Comparison of ENCODE assay signal across 21 cellular contexts in genomic region chr15:39448409-39448808, GRCh38.
A peak's percentile ranks its signal among the peaks of the same experiment; 100 is the strongest.
DNase-seq lines count a peak whose midpoint lies in the region; ATAC-seq, FAIRE-seq and TF ChIP-seq lines count a peak whose summit lies in the region.
"Had no signal": no experiment of that assay in that cellular context is flagged by ENCODE, and none has a peak within 500 bp of the region (broad histone marks: within the 10 kb centered on the region; RNA-seq: fewer than 3 reads in every experiment).

No MANE protein-coding gene starts in this region.

- H3K9me3 Mint-ChIP-seq in GM23338 (peaks cover 12% of the 10 kb centered on the region; the same call in 2 of the 3 replicates), astrocyte (ENCODE audit: unreplicated experiment) (no peaks in the 10 kb centered on the region)

- intact Hi-C loops in pancreas (cut with DNase I) = no loop called here
- intact Hi-C loops in left cardiac atrium (cut with DNase I) = no loop called here

- no peak overlapping the region for H3K27ac ChIP-seq in GM23338 (ENCODE audit: low read depth)
- no peak overlapping the region for H3K27ac ChIP-seq in astrocyte (ENCODE audit: low read depth, low read length)
- peak overlapping the region in 2 of 4 donors; percentile 50 to 51 for H3K27ac ChIP-seq in pancreas
- H3K27ac ChIP-seq: 22Rv1, SJCRH30 had no signal

- TF ChIP-seq CTCF in GM23338 (conservative IDR thresholded peaks at IDR 0.05; ENCODE audit: low read depth in 2 of 2) (no peak), astrocyte (IDR thresholded peaks at IDR 0.05; ENCODE audit: insufficient read depth, low read depth, low read length) (no peak), pancreas (IDR thresholded peaks at IDR 0.05) (no peak)

- H2AFZ ChIP-seq in GM23338 (peak overlapping the region; percentile 6; the same call in 1 of the 2 replicates), astrocyte (ENCODE audit: low read depth, low read length) (no peak overlapping the region)

- no peak overlapping the region for H3K4me2 ChIP-seq in GM23338
- no peak overlapping the region for H3K4me2 ChIP-seq in astrocyte (ENCODE audit: low read length)

- H3K4me3 Mint-ChIP-seq in GM23338 (no peak overlapping the region), astrocyte (ENCODE audit: unreplicated experiment) (no peak overlapping the region)
- H3K4me3 Mint-ChIP-seq: CD14-positive monocyte, T-helper 17 cell had no signal

- H3K79me2 ChIP-seq in GM23338 (replicated peaks; ENCODE audit: insufficient read depth) = no peaks in the 10 kb centered on the region
- no peaks in the 10 kb centered on the region for H3K79me2 ChIP-seq in astrocyte (ENCODE audit: insufficient read depth, low read length)

- WGBS in pancreas, 2 donors = 72 to 77% methylated on average over 4 of the region's 4 CpGs

- H3K27me3 ChIP-seq in GM23338 (ENCODE audit: insufficient read depth) = no peaks in the 10 kb centered on the region
- no peaks in the 10 kb centered on the region for H3K27me3 ChIP-seq in astrocyte (ENCODE audit: insufficient read depth, low read length)
- no peaks in the 10 kb centered on the region for H3K27me3 ChIP-seq in pancreas
- H3K27me3 ChIP-seq: SJCRH30 had no signal

- peaks cover 3% of the 10 kb centered on the region; the same call in 1 of the 3 replicates for H3K36me3 Mint-ChIP-seq in GM23338 (ENCODE audit: low read depth)
- H3K36me3 Mint-ChIP-seq in astrocyte (ENCODE audit: low read depth, unreplicated experiment) = no peaks in the 10 kb centered on the region
- H3K36me3 Mint-ChIP-seq: CD14-positive monocyte had no signal

- peaks cover 20% of the 10 kb centered on the region for H3K9me2 ChIP-seq in GM23338 (ENCODE audit: insufficient read depth)

- peaks cover 19% of the 10 kb centered on the region for H3K4me1 Mint-ChIP-seq in GM23338
- H3K4me1 Mint-ChIP-seq in astrocyte (ENCODE audit: low read depth, unreplicated experiment) = peaks cover 7% of the 10 kb centered on the region
- H3K4me1 Mint-ChIP-seq: T-helper 17 cell had no signal

- H3K27me3 Mint-ChIP-seq in GM23338 (ENCODE audit: insufficient read depth, low read depth, poor library complexity) (no peaks in the 10 kb centered on the region), astrocyte (ENCODE audit: low read depth, unreplicated experiment) (no peaks in the 10 kb centered on the region)

- no peak overlapping the region for H3K4me3 ChIP-seq in GM23338
- H3K4me3 ChIP-seq in astrocyte (ENCODE audit: insufficient read depth, low read depth, low read length) = no peak overlapping the region
- H3K4me3 ChIP-seq in pancreas = no peak overlapping the region
- H3K4me3 ChIP-seq: SJCRH30 had no signal

- FAIRE-seq in astrocyte (lab: Jason Lieb, UNC) (no peak), pancreas (lab: Jason Lieb, UNC) (no peak)
- FAIRE-seq: GM12891 had no signal

- ATAC-seq in GM23338 (no peak), pancreas (peak; percentile 58 to 87 (median 74)), left cardiac atrium (no peak)
- ATAC-seq: PC-3, T-helper 17 cell had no signal

- DNase-seq in DMS153 (lab: John Stamatoyannopoulos, UW) = peak; percentile 25
- DNase-seq in DMS153 treated with DMSO at 0.1 percent for 48 hours (lab: John Stamatoyannopoulos, UW; ENCODE audit: unreplicated experiment) = no peak
- DNase-seq in GM23338 (ENCODE audit: low spot score) = no peak
- peak; percentile 52 for DNase-seq in astrocyte (ENCODE audit: low read depth)
- DNase-seq in pancreas = peak in 1 of 6 donors; percentile 37
- no peak for DNase-seq in left cardiac atrium
- no peak for DNase-seq in HCEC 1CT
- DNase-seq in RPMI8226 = no peak
- DNase-seq: AML-193, EL, GOT3, KG1, NCI-H1105 treated with DMSO at 0.1 percent for 48 hours, NCI-H187, NCI-H774, PC-3, SJCRH30, T-helper 17 cell had no signal

- H3K27ac Mint-ChIP-seq in GM23338 = no peak overlapping the region; the same call in 1 of the 2 replicates
- no peak overlapping the region for H3K27ac Mint-ChIP-seq in astrocyte (ENCODE audit: unreplicated experiment)
- H3K27ac Mint-ChIP-seq: T-helper 17 cell had no signal

- H3K9me3 ChIP-seq in astrocyte (ENCODE audit: insufficient read depth, low read depth, low read length) (no peaks in the 10 kb centered on the region), pancreas (no peaks in the 10 kb centered on the region)

- H3K4me1 ChIP-seq in GM23338 (ENCODE audit: insufficient read depth) (no peaks in the 10 kb centered on the region; the same call in 1 of the 2 replicates), astrocyte (ENCODE audit: insufficient read depth, low read length) (no peaks in the 10 kb centered on the region), pancreas (peaks cover 0 to 3% (median 0%) of the 10 kb centered on the region in 3 donors)

- H3K36me3 ChIP-seq in GM23338 (ENCODE audit: insufficient read depth) (no peaks in the 10 kb centered on the region), astrocyte (ENCODE audit: insufficient read depth, low read length) (no peaks in the 10 kb centered on the region), pancreas (no peaks in the 10 kb centered on the region)
- H3K36me3 ChIP-seq: SJCRH30 had no signal

- H4K20me1 ChIP-seq in GM23338 (replicated peaks; ENCODE audit: insufficient read depth) = no peaks in the 10 kb centered on the region
- H4K20me1 ChIP-seq in astrocyte (ENCODE audit: insufficient read depth, low read length) = no peaks in the 10 kb centered on the region

- H3K9ac ChIP-seq in astrocyte (ENCODE audit: low read length) = no peak overlapping the region

- H3F3A ChIP-seq in GM23338 (replicated peaks; ENCODE audit: low read depth) = no peaks in the 10 kb centered on the region

TF ChIP-seq in GM23338, 12 proteins besides CTCF, POLR2A, EP300 and RAD21 (continues in another document):
- TF ChIP-seq POLR2AphosphoS5 (IDR thresholded peaks at IDR 0.05; ENCODE audit: low read depth) = no peak
- no peak for TF ChIP-seq EZH2 (IDR thresholded peaks at IDR 0.05; ENCODE audit: low read depth, unreplicated experiment)
- TF ChIP-seq EZH2phosphoT487 (IDR thresholded peaks at IDR 0.05; ENCODE audit: unreplicated experiment) = no peak
- TF ChIP-seq NANOG (IDR thresholded peaks at IDR 0.05; ENCODE audit: borderline replicate concordance) = no peak
- TF ChIP-seq JUNB (IDR thresholded peaks at IDR 0.05; ENCODE audit: unreplicated experiment) = no peak
- no peak for TF ChIP-seq ZNF331 (CRISPR knock-in tag; IDR thresholded peaks at IDR 0.05; ENCODE audit: low read depth)
- no peak for TF ChIP-seq ZNF114 (CRISPR knock-in tag; IDR thresholded peaks at IDR 0.05)
- TF ChIP-seq, protein P1, sequence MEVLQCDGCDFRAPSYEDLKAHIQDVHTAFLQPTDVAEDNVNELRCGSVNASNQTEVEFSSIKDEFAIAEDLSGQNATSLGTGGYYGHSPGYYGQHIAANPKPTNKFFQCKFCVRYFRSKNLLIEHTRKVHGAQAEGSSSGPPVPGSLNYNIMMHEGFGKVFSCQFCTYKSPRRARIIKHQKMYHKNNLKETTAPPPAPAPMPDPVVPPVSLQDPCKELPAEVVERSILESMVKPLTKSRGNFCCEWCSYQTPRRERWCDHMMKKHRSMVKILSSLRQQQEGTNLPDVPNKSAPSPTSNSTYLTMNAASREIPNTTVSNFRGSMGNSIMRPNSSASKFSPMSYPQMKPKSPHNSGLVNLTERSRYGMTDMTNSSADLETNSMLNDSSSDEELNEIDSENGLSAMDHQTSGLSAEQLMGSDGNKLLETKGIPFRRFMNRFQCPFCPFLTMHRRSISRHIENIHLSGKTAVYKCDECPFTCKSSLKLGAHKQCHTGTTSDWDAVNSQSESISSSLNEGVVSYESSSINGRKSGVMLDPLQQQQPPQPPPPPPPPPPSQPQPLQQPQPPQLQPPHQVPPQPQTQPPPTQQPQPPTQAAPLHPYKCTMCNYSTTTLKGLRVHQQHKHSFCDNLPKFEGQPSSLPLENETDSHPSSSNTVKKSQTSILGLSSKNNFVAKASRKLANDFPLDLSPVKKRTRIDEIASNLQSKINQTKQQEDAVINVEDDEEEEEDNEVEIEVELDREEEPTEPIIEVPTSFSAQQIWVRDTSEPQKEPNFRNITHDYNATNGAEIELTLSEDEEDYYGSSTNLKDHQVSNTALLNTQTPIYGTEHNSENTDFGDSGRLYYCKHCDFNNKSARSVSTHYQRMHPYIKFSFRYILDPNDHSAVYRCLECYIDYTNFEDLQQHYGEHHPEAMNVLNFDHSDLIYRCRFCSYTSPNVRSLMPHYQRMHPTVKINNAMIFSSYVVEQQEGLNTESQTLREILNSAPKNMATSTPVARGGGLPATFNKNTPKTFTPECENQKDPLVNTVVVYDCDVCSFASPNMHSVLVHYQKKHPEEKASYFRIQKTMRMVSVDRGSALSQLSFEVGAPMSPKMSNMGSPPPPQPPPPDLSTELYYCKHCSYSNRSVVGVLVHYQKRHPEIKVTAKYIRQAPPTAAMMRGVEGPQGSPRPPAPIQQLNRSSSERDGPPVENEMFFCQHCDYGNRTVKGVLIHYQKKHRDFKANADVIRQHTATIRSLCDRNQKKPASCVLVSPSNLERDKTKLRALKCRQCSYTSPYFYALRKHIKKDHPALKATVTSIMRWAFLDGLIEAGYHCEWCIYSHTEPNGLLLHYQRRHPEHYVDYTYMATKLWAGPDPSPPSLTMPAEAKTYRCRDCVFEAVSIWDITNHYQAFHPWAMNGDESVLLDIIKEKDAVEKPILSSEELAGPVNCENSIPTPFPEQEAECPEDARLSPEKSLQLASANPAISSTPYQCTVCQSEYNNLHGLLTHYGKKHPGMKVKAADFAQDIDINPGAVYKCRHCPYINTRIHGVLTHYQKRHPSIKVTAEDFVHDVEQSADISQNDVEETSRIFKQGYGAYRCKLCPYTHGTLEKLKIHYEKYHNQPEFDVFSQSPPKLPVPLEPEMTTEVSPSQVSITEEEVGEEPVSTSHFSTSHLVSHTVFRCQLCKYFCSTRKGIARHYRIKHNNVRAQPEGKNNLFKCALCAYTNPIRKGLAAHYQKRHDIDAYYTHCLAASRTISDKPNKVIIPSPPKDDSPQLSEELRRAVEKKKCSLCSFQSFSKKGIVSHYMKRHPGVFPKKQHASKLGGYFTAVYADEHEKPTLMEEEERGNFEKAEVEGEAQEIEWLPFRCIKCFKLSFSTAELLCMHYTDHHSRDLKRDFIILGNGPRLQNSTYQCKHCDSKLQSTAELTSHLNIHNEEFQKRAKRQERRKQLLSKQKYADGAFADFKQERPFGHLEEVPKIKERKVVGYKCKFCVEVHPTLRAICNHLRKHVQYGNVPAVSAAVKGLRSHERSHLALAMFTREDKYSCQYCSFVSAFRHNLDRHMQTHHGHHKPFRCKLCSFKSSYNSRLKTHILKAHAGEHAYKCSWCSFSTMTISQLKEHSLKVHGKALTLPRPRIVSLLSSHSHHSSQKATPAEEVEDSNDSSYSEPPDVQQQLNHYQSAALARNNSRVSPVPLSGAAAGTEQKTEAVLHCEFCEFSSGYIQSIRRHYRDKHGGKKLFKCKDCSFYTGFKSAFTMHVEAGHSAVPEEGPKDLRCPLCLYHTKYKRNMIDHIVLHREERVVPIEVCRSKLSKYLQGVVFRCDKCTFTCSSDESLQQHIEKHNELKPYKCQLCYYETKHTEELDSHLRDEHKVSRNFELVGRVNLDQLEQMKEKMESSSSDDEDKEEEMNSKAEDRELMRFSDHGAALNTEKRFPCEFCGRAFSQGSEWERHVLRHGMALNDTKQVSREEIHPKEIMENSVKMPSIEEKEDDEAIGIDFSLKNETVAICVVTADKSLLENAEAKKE (CRISPR knock-in tag; IDR thresholded peaks at IDR 0.05) = no peak

Comparison
In these comparisons a context has a peak if more than half of its experiments do, and no peak if none do; other contexts are left out.
1. DNase-seq: peak in DMS153 (single experiment) and astrocyte (single experiment); none in DMS153 treated with DMSO at 0.1 percent for 48 hours (single experiment), GM23338 (single experiment), left cardiac atrium (single experiment), HCEC 1CT (single experiment) and RPMI8226 (single experiment).
2. ATAC-seq: peak in pancreas (4 of 4); none in GM23338 (single experiment) and left cardiac atrium (0 of 2).